In genomic region chr6:149046822-149047246, GRCh38 we compare ENCODE assay signal across 9 cellular contexts.
DNase-seq lines count a peak whose midpoint lies in the region; ATAC-seq and TF ChIP-seq lines count a peak whose summit lies in the region.
"Had no signal": no experiment of that assay in that cellular context is flagged by ENCODE, and none has a peak within 500 bp of the region (broad histone marks: within the 10 kb centered on the region; RNA-seq: fewer than 3 reads in every experiment).

No MANE protein-coding gene starts in this region.

- H3K4me1 ChIP-seq in OCI-LY3 (ENCODE audit: low read length) (peaks cover 31% of the 10 kb centered on the region), mammary epithelial cell (ENCODE audit: insufficient read depth, low read length) (peaks cover 3% of the 10 kb centered on the region)

- H3K27ac ChIP-seq in OCI-LY3 (ENCODE audit: low read length), result peak overlapping the region; percentile 21
- no peak overlapping the region for H3K27ac ChIP-seq in mammary epithelial cell (ENCODE audit: insufficient read depth, low read depth, low read length)

- no peak for TF ChIP-seq CTCF in OCI-LY3 (IDR thresholded peaks at IDR 0.05; ENCODE audit: low read depth, low read length)
- no peak for TF ChIP-seq CTCF in mammary epithelial cell (conservative IDR thresholded peaks at IDR 0.05 in 1 of 2, IDR thresholded peaks at IDR 0.05 in 1 of 2; ENCODE audit: extremely low read depth in 1 of 2, insufficient read depth in 1 of 2, low read depth in 1 of 2, low read length in 2 of 2)
- TF ChIP-seq CTCF in mesothelial cell of epicardium (IDR thresholded peaks at IDR 0.05; ENCODE audit: unreplicated experiment), result no peak

- in situ Hi-C loops in mammary epithelial cell (cut with MboI; ENCODE audit: low sequenced_read_pairs in 2 of 2), result no loop called here

- H3K4me1 Mint-ChIP-seq in naive B cell, result peaks cover 10 to 41% (median 23%) of the 10 kb centered on the region in 3 donors
- peaks cover 19% of the 10 kb centered on the region for H3K4me1 Mint-ChIP-seq in mesothelial cell of epicardium

- peak overlapping the region; percentile 29 to 84 (median 58) for H3K27ac Mint-ChIP-seq in naive B cell
- no peak overlapping the region for H3K27ac Mint-ChIP-seq in mesothelial cell of epicardium

- CTCF ChIA-PET in mammary epithelial cell (lab: Charles Lee; ENCODE audit: low non-redundant PET), result no interaction called here

- no TSS peak for BruUV-seq in mammary epithelial cell (replicated peaks; lab: Mats Ljungman, UMichigan)

- H2AFZ ChIP-seq in OCI-LY3 (ENCODE audit: low read depth, low read length) (no peak overlapping the region), mammary epithelial cell (ENCODE audit: low read depth, low read length) (no peak overlapping the region)

- H3K4me2 ChIP-seq in OCI-LY3 (ENCODE audit: low read length) (peak overlapping the region; percentile 29), mammary epithelial cell (ENCODE audit: insufficient read depth, low read depth, low read length) (no peak overlapping the region)

- ATAC-seq in GM18873 (IDR thresholded peaks at IDR 0.05; ENCODE audit: low FRiP score, unreplicated experiment) (peak; percentile 61), HG02610 (IDR thresholded peaks at IDR 0.05; ENCODE audit: unreplicated experiment) (peak; percentile 62), naive B cell (ENCODE audit: low read depth in 2 of 2) (peak in 1 of 2 donors; percentile 60)

- dilution Hi-C loops in mammary epithelial cell (cut with HindIII; ENCODE audit: low sequenced_read_pairs), result no loop called here

- DNase-seq in naive B cell (no peak), mammary epithelial cell (no peak), mesothelial cell of epicardium (ENCODE audit: low spot score in 2 of 2, unreplicated experiment in 2 of 2) (no peak), mesenteric fat pad (ENCODE audit: low spot score) (no peak), kidney glomerular epithelial cell (lab: John Stamatoyannopoulos, UW) (no peak)
- DNase-seq: activated T-cell treated with anti-CD3 and anti-CD28 coated beads, Interleukin-2, amount 50 U/mL, for 48 hours had no signal

- no peaks in the 10 kb centered on the region for H4K20me1 ChIP-seq in OCI-LY3 (ENCODE audit: insufficient read depth, low read length)
- H4K20me1 ChIP-seq in mammary epithelial cell (ENCODE audit: insufficient read depth, low read length), result no peaks in the 10 kb centered on the region

- H3K36me3 Mint-ChIP-seq in naive B cell (peaks cover 0 to 1% of the 10 kb centered on the region in 2 donors), mesothelial cell of epicardium (no peaks in the 10 kb centered on the region)

- intact Hi-C loops in mammary epithelial cell (cut with micrococcal nuclease), result no loop called here

- H3K27me3 ChIP-seq in OCI-LY3 (ENCODE audit: low read depth, low read length), result no peaks in the 10 kb centered on the region
- H3K27me3 ChIP-seq in mammary epithelial cell (ENCODE audit: insufficient read depth, low read length), result no peaks in the 10 kb centered on the region

- H3K27me3 Mint-ChIP-seq in naive B cell (no peaks in the 10 kb centered on the region), mesothelial cell of epicardium (ENCODE audit: low read depth) (no peaks in the 10 kb centered on the region)

- WGBS in mammary epithelial cell (ENCODE audit: low coverage, missing lambda C conversion rate), result 69% methylated on average over 3 of the region's 3 CpGs

- 0 out of 2 replicates have a peak overlapping the region, but pooled peaks have one; percentile 3 for H3K4me3 ChIP-seq in OCI-LY3 (ENCODE audit: low read length)
- no peak overlapping the region for H3K4me3 ChIP-seq in mammary epithelial cell (replicated peaks in 1 of 3; ENCODE audit: insufficient read depth in 1 of 3, low read depth in 2 of 3, low read length in 3 of 3)

- H3K9ac ChIP-seq in OCI-LY3 (ENCODE audit: low read length) (no peak overlapping the region; the same call in 1 of the 2 replicates), mammary epithelial cell (ENCODE audit: insufficient read depth, low read length) (no peak overlapping the region)

- H3K79me2 ChIP-seq in OCI-LY3 (ENCODE audit: low read length) (no peaks in the 10 kb centered on the region), mammary epithelial cell (ENCODE audit: insufficient read depth, low read length) (no peaks in the 10 kb centered on the region)

- no peaks in the 10 kb centered on the region for H3K9me3 Mint-ChIP-seq in naive B cell
- H3K9me3 Mint-ChIP-seq in mesothelial cell of epicardium, result no peaks in the 10 kb centered on the region

- H3K9me3 ChIP-seq in OCI-LY3 (ENCODE audit: insufficient read depth, low read length), result no peaks in the 10 kb centered on the region
- no peaks in the 10 kb centered on the region for H3K9me3 ChIP-seq in mammary epithelial cell (replicated peaks; ENCODE audit: insufficient read depth, low read length)

- peaks cover 6% of the 10 kb centered on the region for H3K36me3 ChIP-seq in OCI-LY3 (replicated peaks; ENCODE audit: low read depth, low read length)
- H3K36me3 ChIP-seq in mammary epithelial cell (ENCODE audit: insufficient read depth, low read length), result no peaks in the 10 kb centered on the region

- H3K4me3 Mint-ChIP-seq in naive B cell (peak overlapping the region in 6 of 8 donors; percentile 5 to 79 (median 42)), mesothelial cell of epicardium (no peak overlapping the region)
